Comparison of ENCODE assay signal across 18 cellular contexts in genomic region chr17:43437756-43438155, GRCh38. TPM values are rescaled to one million over a fixed set of nuclear protein-coding genes. Genes with fewer than 3 reads are reported as not detected.
DNase-seq lines count a peak whose midpoint lies in the region; ATAC-seq, FAIRE-seq and TF ChIP-seq lines count a peak whose summit lies in the region.
"Had no signal": no experiment of that assay in that cellular context is flagged by ENCODE, and none has a peak within 500 bp of the region (broad histone marks: within the 10 kb centered on the region; RNA-seq: fewer than 3 reads in every experiment).

No MANE protein-coding gene starts in this region.

- no peak for DNase-seq in A549 (ENCODE audit: low read depth in 1 of 2, low spot score in 1 of 2)
- DNase-seq in K562 (ENCODE audit: extremely low read depth in 1 of 4, low spot score in 3 of 4), result no peak
- DNase-seq in osteoblast (ENCODE audit: insufficient read length, low spot score, missing footprints), result peak; percentile 32
- DNase-seq in DMS153 treated with DMSO at 0.1 percent for 48 hours (lab: John Stamatoyannopoulos, UW; ENCODE audit: unreplicated experiment), result no peak
- DNase-seq in RKO (ENCODE audit: low spot score), result no peak
- DNase-seq: 8988T; C1 segment of cervical spinal cord; Calu3; CD4-positive, alpha-beta memory T cell; COR-L47; DND-41; H7; HCEC 1CT had no signal

- 67% methylated on average over 1 of the region's 1 CpG for WGBS in A549 (ENCODE audit: missing lambda C conversion rate)
- 0% methylated on average over 1 of the region's 1 CpG for whole genome bisulfite sequencing in K562 (ENCODE audit: insufficient coverage, low coverage, missing lambda C conversion rate)

- H3K9me2 ChIP-seq in Loucy (replicated peaks; ENCODE audit: low read depth, low read length), result no peaks in the 10 kb centered on the region

- H3K27ac ChIP-seq in A549 (no peak overlapping the region), K562 (ENCODE audit: extremely low read depth, low read depth, low read length) (no peak overlapping the region), osteoblast (ENCODE audit: low read depth, low read length) (no peak overlapping the region)

- H3K4me1 ChIP-seq in A549 (peaks cover 39% of the 10 kb centered on the region), Loucy (ENCODE audit: insufficient read depth, low read length, poor library complexity, severe bottlenecking) (no peaks in the 10 kb centered on the region), K562 (replicated peaks in 1 of 2; ENCODE audit: control insufficient read depth in 2 of 2, insufficient read depth in 2 of 2, low read length in 2 of 2) (no peaks in the 10 kb centered on the region), osteoblast (ENCODE audit: insufficient read depth, low read length) (no peaks in the 10 kb centered on the region)

- POLR2A ChIA-PET in A549 (lab: Yijun Ruan, JAX) (interaction anchor here (0.7 kb wide), 1 partner anchor 9 kb away, joined by 6 read pairs; no protein-coding TSS in a partner anchor), K562 (lab: Yijun Ruan, JAX) (interaction anchor here (0.7 kb wide), 1 partner anchor 10 kb away, joined by 4 read pairs; no protein-coding TSS in a partner anchor)

- FAIRE-seq in A549 (lab: Jason Lieb, UNC), result peak; percentile 79
- FAIRE-seq in K562 (lab: Jason Lieb, UNC), result no peak
- FAIRE-seq: G401.6, GM19239, H1 had no signal

- no peaks in the 10 kb centered on the region for H3F3A ChIP-seq in Loucy (ENCODE audit: low read depth)

- no TSS peak for BruUV-seq in K562 (replicated peaks; lab: Mats Ljungman, UMichigan)

- no peaks in the 10 kb centered on the region for H3K9me1 ChIP-seq in K562 (ENCODE audit: control insufficient read depth, insufficient read depth, low read length)

- H3K27me3 ChIP-seq in Loucy (ENCODE audit: insufficient read depth, low read length, poor library complexity, severe bottlenecking), result no peaks in the 10 kb centered on the region
- peaks cover 9 to 21% of the 10 kb centered on the region in 2 experiments; a peak in 3 of 5 replicates for H3K27me3 ChIP-seq in K562 (ENCODE audit: control insufficient read depth in 2 of 2, insufficient read depth in 2 of 2, low read length in 2 of 2)
- no peaks in the 10 kb centered on the region for H3K27me3 ChIP-seq in osteoblast (ENCODE audit: insufficient read depth, low read length)

- H2AFZ ChIP-seq in Loucy (ENCODE audit: low read length) (0 out of 2 replicates have a peak overlapping the region, but pooled peaks have one; percentile 55), K562 (ENCODE audit: low read depth, low read length) (no peak overlapping the region), osteoblast (ENCODE audit: low read length) (no peak overlapping the region)

- TF ChIP-seq CTCF in A549 (IDR thresholded peaks at IDR 0.05) (no peak), Loucy (conservative IDR thresholded peaks at IDR 0.05; ENCODE audit: low read length) (no peak), K562 (IDR thresholded peaks at IDR 0.05 in 2 of 3, conservative IDR thresholded peaks at IDR 0.05 in 1 of 3; ENCODE audit: insufficient read depth in 2 of 3, low read depth in 1 of 3, low read length in 3 of 3) (no peak), osteoblast (IDR thresholded peaks at IDR 0.05; ENCODE audit: extremely low read depth, low read depth, low read length) (no peak)

- H3K36me3 ChIP-seq in Loucy (ENCODE audit: insufficient read depth, low read length) (no peaks in the 10 kb centered on the region), K562 (ENCODE audit: control insufficient read depth, insufficient read depth, low read length) (no peaks in the 10 kb centered on the region), osteoblast (ENCODE audit: insufficient read depth, low read length) (no peaks in the 10 kb centered on the region)

- no peak overlapping the region for H3K4me2 ChIP-seq in A549
- no peak overlapping the region for H3K4me2 ChIP-seq in Loucy (ENCODE audit: low read depth, low read length, poor library complexity, severe bottlenecking)
- no peak overlapping the region for H3K4me2 ChIP-seq in K562 (ENCODE audit: insufficient read depth, low read length)
- no peak overlapping the region for H3K4me2 ChIP-seq in osteoblast (ENCODE audit: insufficient read depth, low read length)

- in situ Hi-C loops in K562 (cut with MboI), result no loop called here

- no peaks in the 10 kb centered on the region for H4K20me1 ChIP-seq in Loucy (ENCODE audit: insufficient read depth, low read length, poor library complexity, severe bottlenecking)
- no peaks in the 10 kb centered on the region for H4K20me1 ChIP-seq in K562 (replicated peaks; ENCODE audit: control insufficient read depth, insufficient read depth, low read length)
- no peaks in the 10 kb centered on the region for H4K20me1 ChIP-seq in osteoblast (ENCODE audit: insufficient read depth, low read length)

- H3K9ac ChIP-seq in Loucy (ENCODE audit: low read depth, low read length, poor library complexity, severe bottlenecking) (no peak overlapping the region), K562 (ENCODE audit: insufficient read depth in 1 of 2, low read depth in 2 of 2, low read length in 2 of 2) (no peak overlapping the region)

- CTCF ChIA-PET in A549 (lab: Yijun Ruan, JAX) (interaction anchor here (2.0 to 50.6 kb wide), 3 partner anchors 9 to 44 kb away, joined by 5 to 2036 read pairs (median 43); partner anchors contain the start of gene DHX8), K562 (lab: Yijun Ruan, JAX; ENCODE audit: low intra/inter-chr PET ratio) (no interaction called here)

- no peak overlapping the region for H3K4me3 ChIP-seq in A549
- no peak overlapping the region for H3K4me3 ChIP-seq in Loucy (ENCODE audit: low read length, poor library complexity, severe bottlenecking)
- H3K4me3 ChIP-seq in K562, result no peak overlapping the region
- no peak overlapping the region for H3K4me3 ChIP-seq in osteoblast (ENCODE audit: insufficient read depth, low read length)

- H3K9me3 ChIP-seq in A549, result no peaks in the 10 kb centered on the region
- H3K9me3 ChIP-seq in Loucy (ENCODE audit: insufficient read depth, low read depth, low read length), result no peaks in the 10 kb centered on the region
- no peaks in the 10 kb centered on the region for H3K9me3 ChIP-seq in K562 (replicated peaks; ENCODE audit: control insufficient read depth, insufficient read depth, low read depth, low read length)
- no peaks in the 10 kb centered on the region for H3K9me3 ChIP-seq in osteoblast (ENCODE audit: low read depth, low read length)

- no peak for TF ChIP-seq RAD21 in A549 (conservative IDR thresholded peaks at IDR 0.05 in 1 of 2, IDR thresholded peaks at IDR 0.05 in 1 of 2)
- TF ChIP-seq RAD21 in K562 (CRISPR knock-in tag; conservative IDR thresholded peaks at IDR 0.05 in 1 of 2, IDR thresholded peaks at IDR 0.05 in 1 of 2), result no peak

- no peak for TF ChIP-seq EP300 in A549 (IDR thresholded peaks at IDR 0.05)
- TF ChIP-seq EP300 in K562 (IDR thresholded peaks at IDR 0.05; ENCODE audit: low read length), result no peak

- ATAC-seq in A549 (no peak), K562 (no peak), GM21423 (IDR thresholded peaks at IDR 0.05; ENCODE audit: unreplicated experiment) (no peak)

- no peak for TF ChIP-seq POLR2A in A549 (IDR thresholded peaks at IDR 0.05; ENCODE audit: low read length)
- TF ChIP-seq POLR2A in K562 (conservative IDR thresholded peaks at IDR 0.05), result no peak

- no peaks in the 10 kb centered on the region for H3K79me2 ChIP-seq in Loucy (ENCODE audit: insufficient read depth, low read length)
- H3K79me2 ChIP-seq in K562 (ENCODE audit: control insufficient read depth, insufficient read depth, low read length), result no peaks in the 10 kb centered on the region
- no peaks in the 10 kb centered on the region for H3K79me2 ChIP-seq in osteoblast (ENCODE audit: insufficient read depth, low read length)

- intact Hi-C loops in K562 (cut with micrococcal nuclease), result no loop called here

RNA-seq across cellular contexts. Expression of gene ARL4D, which starts 39.0 kb away (rescaled TPM):
- polyA plus RNA-seq in A549 (2011; rRNA removed) (21.0 and 21.1 TPM in 2 replicates), A549 (2017; fragmentation: RNase III; extraction: RNeasy Plus Mini Kit Qiagen cat#74134 plus additional on column Dnase treatment) (9.9 to 11.9 TPM (median 11.7 TPM) in 3 replicates), K562 (2011; rRNA removed) (0.21 and 0.31 TPM in 2 replicates), K562 (2014; fragmentation: Illumina TruSeq; extraction: Trizol) (0.34 and 0.43 TPM in 2 replicates), K562 (2014; fragmentation: Nextera tagmentation; extraction: Ambion mirVana) (under 1 TPM in 1 of 2 experiments, not detected in 1; 0.07 TPM), K562 (2014; rRNA removed) (0.21 and 0.62 TPM in 2 replicates)
- polyA plus RNA-seq in A549 (2012; cell fraction: cytosol; rRNA removed), result 27.5 and 29.3 TPM in 2 replicates
- 21.1 and 26.6 TPM in 2 replicates for polyA plus RNA-seq in A549 (2012; cell fraction: nucleus; rRNA removed)
- 18.6 and 19.9 TPM in 2 replicates for polyA minus RNA-seq in A549 (2011; rRNA and poly(A)+ RNA removed)
- total RNA-seq in K562 (2011; cell fraction: chromatin; rRNA removed; ENCODE audit: low replicate concordance), result 0.26 and 0.72 TPM in 2 replicates
- total RNA-seq in K562 (2011; cell fraction: nucleolus; rRNA removed), result 0.50 and 0.92 TPM in 2 replicates
- total RNA-seq in K562 (2011; cell fraction: nucleoplasm; rRNA removed), result 0.38 and 0.73 TPM in 2 replicates
- total RNA-seq in K562 (2014; rRNA removed) (0.41 and 0.61 TPM in 2 replicates), K562 (2014; rRNA removed; fragmentation: Illumina TruSeq; extraction: Trizol) (0.16 and 0.18 TPM in 2 replicates), K562 (2015; rRNA removed; fragmentation: Illumina TruSeq; extraction: Trizol) (0.43 and 0.49 TPM in 2 replicates), K562 (2021) (0.47 and 0.53 TPM in 2 replicates), osteoblast (12.1 and 18.8 TPM in 2 replicates)
- 0.40 and 0.41 TPM in 2 replicates for polyA plus RNA-seq in K562 (2011; cell fraction: cytosol; rRNA removed)
- 0.20 and 0.31 TPM in 2 replicates for polyA plus RNA-seq in K562 (2011; cell fraction: nucleus; rRNA removed)
- polyA plus RNA-seq in K562 (2012), result 0.64 and 1.6 TPM in 2 replicates
- polyA minus RNA-seq in K562 (2011; rRNA and poly(A)+ RNA removed), result 0.12 and 0.32 TPM in 2 replicates
- not detected in 2 replicates for polyA minus RNA-seq in K562 (2011; cell fraction: cytosol; rRNA and poly(A)+ RNA removed)
- 0.33 and 0.40 TPM in 2 replicates for polyA minus RNA-seq in K562 (2011; cell fraction: nucleus; rRNA and poly(A)+ RNA removed)

RNA-seq across cellular contexts. Expression of gene DHX8, which starts 46.0 kb away (rescaled TPM):
- 66.0 and 70.4 TPM in 2 replicates for polyA plus RNA-seq in A549 (2011; rRNA removed)
- 31.6 and 32.6 TPM in 2 replicates for polyA plus RNA-seq in A549 (2012; cell fraction: cytosol; rRNA removed)
- 43.4 and 61.7 TPM in 2 replicates for polyA plus RNA-seq in A549 (2012; cell fraction: nucleus; rRNA removed)
- polyA plus RNA-seq in A549 (2017; fragmentation: RNase III; extraction: RNeasy Plus Mini Kit Qiagen cat#74134 plus additional on column Dnase treatment), result 32.0 to 33.9 TPM (median 33.2 TPM) in 3 replicates
- polyA minus RNA-seq in A549 (2011; rRNA and poly(A)+ RNA removed), result 94.3 and 110 TPM in 2 replicates
- 44.2 and 47.1 TPM in 2 replicates for total RNA-seq in K562 (2011; cell fraction: chromatin; rRNA removed; ENCODE audit: low replicate concordance)
- 25.9 and 26.3 TPM in 2 replicates for total RNA-seq in K562 (2011; cell fraction: nucleolus; rRNA removed)
- total RNA-seq in K562 (2011; cell fraction: nucleoplasm; rRNA removed), result 27.6 and 28.8 TPM in 2 replicates
- total RNA-seq in K562 (2014; rRNA removed), result 26.1 and 29.3 TPM in 2 replicates
- total RNA-seq in K562 (2014; rRNA removed; fragmentation: Illumina TruSeq; extraction: Trizol), result 26.5 and 28.3 TPM in 2 replicates
- 25.6 and 29.2 TPM in 2 replicates for total RNA-seq in K562 (2015; rRNA removed; fragmentation: Illumina TruSeq; extraction: Trizol)
- 32.4 and 42.5 TPM in 2 replicates for total RNA-seq in K562 (2021)
- 21.7 and 22.7 TPM in 2 replicates for polyA plus RNA-seq in K562 (2011; rRNA removed)
- 19.2 and 23.4 TPM in 2 replicates for polyA plus RNA-seq in K562 (2011; cell fraction: cytosol; rRNA removed)
- polyA plus RNA-seq in K562 (2011; cell fraction: nucleus; rRNA removed), result 19.4 and 19.6 TPM in 2 replicates
- polyA plus RNA-seq in K562 (2012), result 17.2 and 19.9 TPM in 2 replicates
- polyA plus RNA-seq in K562 (2014; fragmentation: Illumina TruSeq; extraction: Trizol), result 27.2 and 27.7 TPM in 2 replicates
- 10 to 100 TPM; 23.1 to 24.5 TPM for polyA plus RNA-seq in K562 (2014; fragmentation: Nextera tagmentation; extraction: Ambion mirVana)
- polyA plus RNA-seq in K562 (2014; rRNA removed), result 16.7 TPM in 2 replicates
- polyA minus RNA-seq in K562 (2011; rRNA and poly(A)+ RNA removed), result 57.1 and 57.6 TPM in 2 replicates
- polyA minus RNA-seq in K562 (2011; cell fraction: cytosol; rRNA and poly(A)+ RNA removed), result 21.8 and 23.5 TPM in 2 replicates
- 13.1 and 18.3 TPM in 2 replicates for polyA minus RNA-seq in K562 (2011; cell fraction: nucleus; rRNA and poly(A)+ RNA removed)
- total RNA-seq in osteoblast, result 39.2 and 42.3 TPM in 2 replicates
